In genomic region chrX:47247206-47247998, GRCh38 we compare ENCODE assay signal across 14 cellular contexts. TPM values are rescaled to one million over a fixed set of nuclear protein-coding genes. Genes with fewer than 3 reads are reported as not detected.
A peak's percentile ranks its signal among the peaks of the same experiment; 100 is the strongest.
DNase-seq lines count a peak whose midpoint lies in the region; ATAC-seq, FAIRE-seq and TF ChIP-seq lines count a peak whose summit lies in the region.
"Had no signal": no experiment of that assay in that cellular context is flagged by ENCODE, and none has a peak within 500 bp of the region (broad histone marks: within the 10 kb centered on the region; RNA-seq: fewer than 3 reads in every experiment).

No MANE protein-coding gene starts in this region.

- no peak for TF ChIP-seq CTCF in A673 (conservative IDR thresholded peaks at IDR 0.05; ENCODE audit: low read depth, low read length)

- FAIRE-seq in HTR-8/SVneo (lab: Jason Lieb, UNC): no peak

- H3K9me3 ChIP-seq in A673 (ENCODE audit: low read depth, low read length, poor library complexity, severe bottlenecking): no peaks in the 10 kb centered on the region
- H3K9me3 ChIP-seq: neutrophil had no signal

- H3K4me1 Mint-ChIP-seq in activated T-cell treated with anti-CD3 and anti-CD28 coated beads, Interleukin-2, amount 50 U/mL, for 72 hours (ENCODE audit: low read depth): peaks cover 35% of the 10 kb centered on the region
- H3K4me1 Mint-ChIP-seq: central memory CD8-positive, alpha-beta T cell; stimulated activated memory B cell treated with anti-CD40 and anti-IgM and Interleukin-4, amounts not matched to agents 10 μg/mL and 1 μg/mL and 100 μg/mL, for 72 hours had no signal

- peaks cover 6 to 10% of the 10 kb centered on the region in 2 donors for H3K36me3 Mint-ChIP-seq in activated T-cell treated with anti-CD3 and anti-CD28 coated beads, Interleukin-2, amount 50 U/mL, for 72 hours (ENCODE audit: insufficient read depth in 2 of 2)

- no peaks in the 10 kb centered on the region for H3K4me1 ChIP-seq in A673 (ENCODE audit: insufficient read depth, low read length, poor library complexity, severe bottlenecking)
- H3K4me1 ChIP-seq: foreskin keratinocyte had no signal

- H3K9me3 Mint-ChIP-seq in activated T-cell treated with anti-CD3 and anti-CD28 coated beads, Interleukin-2, amount 50 U/mL, for 72 hours: no peaks in the 10 kb centered on the region
- H3K9me3 Mint-ChIP-seq: CD8-positive, alpha-beta T cell; central memory CD8-positive, alpha-beta T cell; stimulated activated memory B cell treated with anti-CD40 and anti-IgM and Interleukin-4, amounts not matched to agents 10 μg/mL and 1 μg/mL and 100 μg/mL, for 72 hours had no signal

- H3K27me3 Mint-ChIP-seq in activated T-cell treated with anti-CD3 and anti-CD28 coated beads, Interleukin-2, amount 50 U/mL, for 72 hours (ENCODE audit: low read depth): peaks cover 17% of the 10 kb centered on the region
- H3K27me3 Mint-ChIP-seq: central memory CD8-positive, alpha-beta T cell; stimulated activated memory B cell treated with anti-CD40 and anti-IgM and Interleukin-4, amounts not matched to agents 10 μg/mL and 1 μg/mL and 100 μg/mL, for 72 hours had no signal

- POLR2A ChIA-PET in A673 (lab: Charles Lee; ENCODE audit: low non-redundant PET): no interaction called here

- no peak overlapping the region for H3K27ac ChIP-seq in A673 (ENCODE audit: low read depth, low read length, poor library complexity, severe bottlenecking)
- H3K27ac ChIP-seq: foreskin keratinocyte, neutrophil had no signal

- intact Hi-C loops in A673 (cut with micrococcal nuclease; ENCODE audit: unreplicated experiment): no loop called here

- H3K27ac Mint-ChIP-seq in activated T-cell treated with anti-CD3 and anti-CD28 coated beads, Interleukin-2, amount 50 U/mL, for 72 hours: no peak overlapping the region
- H3K27ac Mint-ChIP-seq: CD8-positive, alpha-beta T cell; stimulated activated memory B cell treated with anti-CD40 and anti-IgM and Interleukin-4, amounts not matched to agents 10 μg/mL and 1 μg/mL and 100 μg/mL, for 72 hours had no signal

- BruUV-seq in A673 (replicated peaks; lab: Mats Ljungman, UMichigan): TSS peak; percentile 13

- CTCF ChIA-PET in A673 (lab: Charles Lee): no interaction called here

- DNase-seq in A673 (ENCODE audit: low spot score) (no peak), EL (peak; percentile 66), glomerular visceral epithelial cell (ENCODE audit: extremely low spot score) (peak; percentile 85), HTR-8/SVneo (ENCODE audit: insufficient read length, low spot score) (no peak)
- DNase-seq in activated T-cell treated with anti-CD3 and anti-CD28 coated beads, Interleukin-2, amount 50 U/mL, for 72 hours: peak; percentile 43 to 49
- DNase-seq in central memory CD4-positive, alpha-beta T cell: no peak
- no peak for DNase-seq in stimulated activated CD4-positive, alpha-beta T cell treated with anti-CD3 and anti-CD28 coated beads, Interleukin-12 subunit alpha, Interleukin-12 subunit beta, amount 100 ng/mL, for 4 hours
- DNase-seq: CD8-positive, alpha-beta T cell; NCI-H146 had no signal

- H3K27me3 ChIP-seq in A673 (replicated peaks; ENCODE audit: insufficient read depth, low read depth, low read length, poor library complexity): no peaks in the 10 kb centered on the region
- H3K27me3 ChIP-seq: foreskin keratinocyte, neutrophil had no signal

- peak overlapping the region in 1 of 2 donors; percentile 17 for H3K4me3 Mint-ChIP-seq in activated T-cell treated with anti-CD3 and anti-CD28 coated beads, Interleukin-2, amount 50 U/mL, for 72 hours
- H3K4me3 Mint-ChIP-seq: CD8-positive, alpha-beta T cell; central memory CD8-positive, alpha-beta T cell; stimulated activated memory B cell treated with anti-CD40 and anti-IgM and Interleukin-4, amounts not matched to agents 10 μg/mL and 1 μg/mL and 100 μg/mL, for 72 hours had no signal

- peak; percentile 48 to 67 for ATAC-seq in activated T-cell treated with anti-CD3 and anti-CD28 coated beads, Interleukin-2, amount 50 U/mL, for 72 hours (replicated peaks in 1 of 2)
- no peak for ATAC-seq in HG03175 (IDR thresholded peaks at IDR 0.05; ENCODE audit: unreplicated experiment)
- ATAC-seq: CD8-positive, alpha-beta T cell; foreskin keratinocyte; stimulated activated memory B cell treated with anti-CD40 and anti-IgM and Interleukin-4, amounts not matched to agents 10 μg/mL and 1 μg/mL and 100 μg/mL, for 72 hours had no signal

- H3K36me3 ChIP-seq in A673 (ENCODE audit: insufficient read depth, low read length, poor library complexity, severe bottlenecking): peaks cover 19% of the 10 kb centered on the region
- H3K36me3 ChIP-seq: neutrophil had no signal

- no peak overlapping the region for H3K4me3 ChIP-seq in A673 (ENCODE audit: low read depth, low read length, poor library complexity, severe bottlenecking)

RNA-seq across cellular contexts. Expression of gene USP11, which starts 14.6 kb away (rescaled TPM):
- 122 and 134 TPM in 2 replicates for total RNA-seq in A673 (2021)
- 10 to 100 TPM; 60.4 to 85.6 TPM for total RNA-seq in activated T-cell treated with anti-CD3 and anti-CD28 coated beads, Interleukin-2, amount 50 U/mL, for 72 hours

RNA-seq across cellular contexts. Expression of gene CDK16, which starts 28.9 kb away (rescaled TPM):
- total RNA-seq in A673 (2021): 168 and 181 TPM in 2 replicates
- 10 to 100 TPM; 82.2 to 88.6 TPM for total RNA-seq in activated T-cell treated with anti-CD3 and anti-CD28 coated beads, Interleukin-2, amount 50 U/mL, for 72 hours

RNA-seq across cellular contexts. Expression of gene UBA1, which starts 53.8 kb away (rescaled TPM):
- total RNA-seq in A673 (2021): 413 and 437 TPM in 2 replicates
- 100 to 1,000 TPM; 160 to 197 TPM for total RNA-seq in activated T-cell treated with anti-CD3 and anti-CD28 coated beads, Interleukin-2, amount 50 U/mL, for 72 hours

Comparison
In these comparisons a context has a peak if more than half of its experiments do, and no peak if none do; other contexts are left out.
1. DNase-seq: peak in EL (single experiment), activated T-cell treated with anti-CD3 and anti-CD28 coated beads, Interleukin-2, amount 50 U/mL, for 72 hours (2 of 2) and glomerular visceral epithelial cell (single experiment); none in A673 (single experiment), central memory CD4-positive, alpha-beta T cell (single experiment), stimulated activated CD4-positive, alpha-beta T cell treated with anti-CD3 and anti-CD28 coated beads, Interleukin-12 subunit alpha, Interleukin-12 subunit beta, amount 100 ng/mL, for 4 hours (single experiment) and HTR-8/SVneo (single experiment).